In genomic region chr18:47036298-47036874, GRCh38 we compare ENCODE assay signal across 8 cellular contexts.
DNase-seq lines count a peak whose midpoint lies in the region; ATAC-seq and TF ChIP-seq lines count a peak whose summit lies in the region.

No MANE protein-coding gene starts in this region.

- CTCF ChIA-PET in HEK293T (lab: Yijun Ruan, JAX): interaction anchor here (1.1 kb wide), 1 partner anchor 29 kb away, joined by 3 read pairs; no protein-coding TSS in a partner anchor

- POLR2A ChIA-PET in HEK293T (lab: Yijun Ruan, JAX): no interaction called here

- ATAC-seq in SK-N-SH treated with all-trans-retinoic acid at 6 μM for 48 hours (peak; percentile 92), GM21786 (IDR thresholded peaks at IDR 0.05; ENCODE audit: unreplicated experiment) (no peak), HG03457 (IDR thresholded peaks at IDR 0.05; ENCODE audit: unreplicated experiment) (no peak)

- peak; percentile 54 for DNase-seq in DMS53 treated with DMSO at 0.1 percent for 48 hours (lab: John Stamatoyannopoulos, UW; ENCODE audit: unreplicated experiment)
- DNase-seq in HEK293T (ENCODE audit: extremely low spot score): peak; percentile 23
- DNase-seq in kidney glomerular epithelial cell (lab: John Stamatoyannopoulos, UW): peak; percentile 31
- no peak for DNase-seq in activated T-cell treated with anti-CD3 and anti-CD28 coated beads for 4 hours
- DNase-seq in activated CD8-positive, alpha-beta memory T cell treated with anti-CD3 and anti-CD28 coated beads, Interleukin-2, amount 50 U/mL, for 48 hours: no peak

TF ChIP-seq in HEK293T, 16 proteins besides CTCF, POLR2A, EP300 and RAD21:
- TF ChIP-seq BHLHE40 (IDR thresholded peaks at IDR 0.05; ENCODE audit: borderline replicate concordance) (no peak), NFRKB (IDR thresholded peaks at IDR 0.05) (no peak), PKNOX1 (IDR thresholded peaks at IDR 0.05) (no peak), FOXK2 (IDR thresholded peaks at IDR 0.05) (no peak), LEF1 (IDR thresholded peaks at IDR 0.05; ENCODE audit: borderline replicate concordance) (no peak)
TF ChIP-seq in HEK293T: peak in this region for 0.

TF ChIP-seq in SK-N-SH treated with all-trans-retinoic acid at 6 μM for 48 hours, 23 proteins besides CTCF, POLR2A, EP300 and RAD21:
- TF ChIP-seq ARNTL (CRISPR knock-in tag; IDR thresholded peaks at IDR 0.05; ENCODE audit: borderline replicate concordance, low read depth) (no peak), PATZ1 (CRISPR knock-in tag; IDR thresholded peaks at IDR 0.05; ENCODE audit: borderline replicate concordance) (no peak), OSR1 (CRISPR knock-in tag; IDR thresholded peaks at IDR 0.05) (no peak), TCF4 (CRISPR knock-in tag; IDR thresholded peaks at IDR 0.05; ENCODE audit: borderline replicate concordance) (no peak), ZNF565 (CRISPR knock-in tag; conservative IDR thresholded peaks at IDR 0.05; ENCODE audit: low read depth) (no peak), TOX (CRISPR knock-in tag; IDR thresholded peaks at IDR 0.05; ENCODE audit: borderline replicate concordance) (no peak), ZNF8 (CRISPR knock-in tag; IDR thresholded peaks at IDR 0.05) (no peak), GLIS3 (CRISPR knock-in tag; IDR thresholded peaks at IDR 0.05) (no peak), ZC3H10 (CRISPR knock-in tag; IDR thresholded peaks at IDR 0.05) (no peak), PPARA (CRISPR knock-in tag; IDR thresholded peaks at IDR 0.05; ENCODE audit: borderline replicate concordance) (no peak), SNAI2 (CRISPR knock-in tag; IDR thresholded peaks at IDR 0.05) (no peak), ZNF70 (CRISPR knock-in tag; IDR thresholded peaks at IDR 0.05) (no peak), CSDC2 (CRISPR knock-in tag; IDR thresholded peaks at IDR 0.05) (no peak), RARB (CRISPR knock-in tag; IDR thresholded peaks at IDR 0.05) (no peak)

Comparison
In these comparisons a context has a peak if more than half of its experiments do, and no peak if none do; other contexts are left out.
1. DNase-seq: peak in DMS53 treated with DMSO at 0.1 percent for 48 hours (single experiment), HEK293T (single experiment) and kidney glomerular epithelial cell (single experiment); none in activated T-cell treated with anti-CD3 and anti-CD28 coated beads for 4 hours (single experiment) and activated CD8-positive, alpha-beta memory T cell treated with anti-CD3 and anti-CD28 coated beads, Interleukin-2, amount 50 U/mL, for 48 hours (single experiment).